ENCODE assay signal across 29 cellular contexts in the genomic region with DNA sequence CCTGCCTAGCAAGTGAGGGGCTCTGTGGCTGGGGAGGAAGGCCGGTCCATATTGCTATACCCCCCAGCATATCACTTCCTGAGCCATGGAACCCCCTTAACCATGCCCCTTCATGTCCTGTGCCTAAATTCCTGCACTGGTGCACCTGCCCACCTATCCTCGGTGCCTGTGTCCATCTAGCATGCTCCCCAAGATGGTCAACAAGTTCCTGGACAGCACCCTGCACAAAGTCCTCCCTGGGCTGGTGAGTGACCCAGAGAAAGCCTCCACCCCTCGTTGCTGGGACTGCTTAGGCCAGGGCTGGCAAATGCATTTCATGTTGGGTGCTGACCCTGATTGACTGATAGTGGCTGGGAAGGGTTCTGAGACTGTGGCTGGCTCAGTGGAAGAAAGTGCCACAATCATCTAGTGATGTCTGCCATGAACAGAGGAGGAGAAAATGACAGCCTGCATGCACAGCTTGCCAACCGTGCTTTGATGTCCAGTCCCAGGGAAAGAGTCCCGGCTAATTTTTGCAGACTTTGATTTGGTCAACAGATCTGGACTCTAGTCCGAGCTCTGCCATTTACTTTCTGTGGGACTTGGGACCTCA. TPM values are rescaled to one million over a fixed set of nuclear protein-coding genes. Genes with fewer than 3 reads are reported as not detected.
DNase-seq lines count a peak whose midpoint lies in the region; ATAC-seq, FAIRE-seq and TF ChIP-seq lines count a peak whose summit lies in the region.
"Had no signal": no experiment of that assay in that cellular context is flagged by ENCODE, and none has a peak within 500 bp of the region (broad histone marks: within the 10 kb centered on the region; RNA-seq: fewer than 3 reads in every experiment).

No MANE protein-coding gene starts in this region.

- H3K9me3 ChIP-seq in K562 (replicated peaks; ENCODE audit: control insufficient read depth, insufficient read depth, low read depth, low read length) (no peaks in the 10 kb centered on the region), neuronal stem cell (replicated peaks in 1 of 2; ENCODE audit: control insufficient read depth in 2 of 2, insufficient read depth in 1 of 2, low read depth in 1 of 2, low read length in 2 of 2) (no peaks in the 10 kb centered on the region), PC-3 (ENCODE audit: low read length) (no peaks in the 10 kb centered on the region), hepatocyte (ENCODE audit: low read depth) (no peaks in the 10 kb centered on the region)
- H3K9me3 ChIP-seq: BE2C, BLaER1 had no signal

- H3K9me2 ChIP-seq in PC-3 (replicated peaks; ENCODE audit: low read length) (no peaks in the 10 kb centered on the region), hepatocyte (replicated peaks; ENCODE audit: insufficient read depth) (no peaks in the 10 kb centered on the region)

- H3K36me3 ChIP-seq in K562 (ENCODE audit: control insufficient read depth, insufficient read depth, low read length) (no peaks in the 10 kb centered on the region), neuronal stem cell (replicated peaks in 1 of 2; ENCODE audit: control insufficient read depth in 2 of 2, insufficient read depth in 2 of 2, low read length in 2 of 2) (no peaks in the 10 kb centered on the region), PC-3 (ENCODE audit: low read depth, low read length) (no peaks in the 10 kb centered on the region), hepatocyte (replicated peaks; ENCODE audit: insufficient read depth, low read depth) (no peaks in the 10 kb centered on the region)
- H3K36me3 ChIP-seq: BE2C, BLaER1 had no signal

- no peak for TF ChIP-seq RAD21 in K562 (CRISPR knock-in tag; conservative IDR thresholded peaks at IDR 0.05 in 1 of 2, IDR thresholded peaks at IDR 0.05 in 1 of 2)

- 3% methylated on average over 6 of the region's 6 CpGs for WGBS in K562 (ENCODE audit: insufficient coverage, low coverage, missing lambda C conversion rate)
- no CpG with 5 or more reads among the region's 6 CpGs for WGBS in neuronal stem cell (ENCODE audit: extremely low coverage in 2 of 2, insufficient read length in 2 of 2, insufficient replicate concordance in 1 of 2), 2 donors
- 83% methylated on average over 6 of the region's 6 CpGs for WGBS in hepatocyte (ENCODE audit: low lambda C conversion rate, missing lambda C conversion rate)

- H3K9ac ChIP-seq in K562 (ENCODE audit: insufficient read depth in 1 of 2, low read depth in 2 of 2, low read length in 2 of 2) (no peak overlapping the region), neuronal stem cell (ENCODE audit: low read depth, low read length, poor library complexity) (no peak overlapping the region), PC-3 (ENCODE audit: low read length) (no peak overlapping the region)
- H3K9ac ChIP-seq: BLaER1 had no signal

- H3F3A ChIP-seq in PC-3 (ENCODE audit: low read length, unreplicated experiment): no peaks in the 10 kb centered on the region

- CTCF ChIA-PET in K562 (lab: Yijun Ruan, JAX; ENCODE audit: low intra/inter-chr PET ratio): no interaction called here
- CTCF ChIA-PET in PC-3 (lab: Charles Lee): no interaction called here

- no peak overlapping the region for H2AFZ ChIP-seq in K562 (ENCODE audit: low read depth, low read length)
- no peak overlapping the region for H2AFZ ChIP-seq in neuronal stem cell (ENCODE audit: low read length)
- no peak overlapping the region for H2AFZ ChIP-seq in PC-3 (ENCODE audit: low read length)
- no peak overlapping the region for H2AFZ ChIP-seq in hepatocyte

- in situ Hi-C loops in K562 (cut with MboI): no loop called here

- intact Hi-C loops in K562 (cut with micrococcal nuclease): no loop called here
- intact Hi-C loops in PC-3 (cut with micrococcal nuclease): no loop called here

- H3K4me2 ChIP-seq in K562 (ENCODE audit: insufficient read depth, low read length) (no peak overlapping the region), neuronal stem cell (ENCODE audit: insufficient read depth, low read length, poor library complexity, severe bottlenecking) (no peak overlapping the region), PC-3 (ENCODE audit: low read length) (no peak overlapping the region), hepatocyte (no peak overlapping the region)
- H3K4me2 ChIP-seq: BLaER1 had no signal

- no peak overlapping the region for H3K4me3 ChIP-seq in K562
- peak overlapping the region in 1 of 2 donors; percentile 26 for H3K4me3 ChIP-seq in neuronal stem cell (ENCODE audit: low read length in 2 of 2)
- no peak overlapping the region for H3K4me3 ChIP-seq in PC-3 (ENCODE audit: low read length)
- H3K4me3 ChIP-seq in hepatocyte: no peak overlapping the region
- H3K4me3 ChIP-seq: BLaER1, GM12878 had no signal

- H3K27ac ChIP-seq in K562 (ENCODE audit: extremely low read depth, low read depth, low read length): no peak overlapping the region
- no peak overlapping the region for H3K27ac ChIP-seq in neuronal stem cell (replicated peaks; ENCODE audit: low read length)
- no peak overlapping the region for H3K27ac ChIP-seq in PC-3 (ENCODE audit: low read length)
- H3K27ac ChIP-seq in hepatocyte: no peak overlapping the region
- H3K27ac ChIP-seq: BLaER1 had no signal

- H2BK5ac ChIP-seq in neuronal stem cell (ENCODE audit: low read length): peak overlapping the region; percentile 14

- BruUV-seq in K562 (replicated peaks; lab: Mats Ljungman, UMichigan) (no TSS peak), PC-3 (replicated peaks; lab: Mats Ljungman, UMichigan) (no TSS peak)

- no peak for TF ChIP-seq EP300 in K562 (IDR thresholded peaks at IDR 0.05; ENCODE audit: low read length)

- H2AK5ac ChIP-seq in neuronal stem cell (ENCODE audit: low read depth, low read length): no peak overlapping the region

- H4K91ac ChIP-seq in neuronal stem cell (ENCODE audit: low read depth, low read length, poor library complexity): no peak overlapping the region

- H2BK12ac ChIP-seq in neuronal stem cell (ENCODE audit: low read length): no peak overlapping the region

- H3K18ac ChIP-seq in neuronal stem cell (ENCODE audit: low read length): peak overlapping the region; percentile 16

- TF ChIP-seq POLR2A in K562 (conservative IDR thresholded peaks at IDR 0.05): no peak

- no peak overlapping the region for H3K4ac ChIP-seq in neuronal stem cell (ENCODE audit: low read length)

- H3K4me1 ChIP-seq in K562 (replicated peaks in 1 of 2; ENCODE audit: control insufficient read depth in 2 of 2, insufficient read depth in 2 of 2, low read length in 2 of 2) (peaks cover 0 to 3% of the 10 kb centered on the region in 2 experiments; a peak in 1 of 5 replicates), neuronal stem cell (ENCODE audit: control insufficient read depth in 2 of 2, insufficient read depth in 1 of 2, low read depth in 1 of 2, low read length in 2 of 2) (no peaks in the 10 kb centered on the region), PC-3 (ENCODE audit: insufficient read depth, low read length) (no peaks in the 10 kb centered on the region), hepatocyte (ENCODE audit: insufficient read depth) (no peaks in the 10 kb centered on the region)
- H3K4me1 ChIP-seq: BE2C had no signal

- no peak for FAIRE-seq in K562 (lab: Jason Lieb, UNC)
- FAIRE-seq: A204.1, GM12878, GM12892, GM18507 had no signal

- no peak for DNase-seq in K562 (ENCODE audit: extremely low read depth in 1 of 4, low spot score in 3 of 4)
- DNase-seq in neuronal stem cell (ENCODE audit: low spot score): no peak
- no peak for DNase-seq in PC-3
- no peak for DNase-seq in hepatocyte (ENCODE audit: low spot score)
- DNase-seq: 8988T; ACHN; BE2C; C1 segment of cervical spinal cord; CD4-positive, alpha-beta memory T cell; CD4-positive, CD25-positive, alpha-beta regulatory T cell; CD8-positive, alpha-beta memory T cell; COR-L47; DMS 273 treated with DMSO at 0.1 percent for 48 hours; DMS153; DMS53; DMS79; DND-41; EL; GDM1 had no signal

- peak overlapping the region; percentile 50 for H3K14ac ChIP-seq in neuronal stem cell (ENCODE audit: low read length)

- no peak overlapping the region for H4K8ac ChIP-seq in neuronal stem cell (ENCODE audit: low read depth, low read length)

- no peaks in the 10 kb centered on the region; the same call in 1 of the 2 replicates for H4K20me1 ChIP-seq in K562 (replicated peaks; ENCODE audit: control insufficient read depth, insufficient read depth, low read length)
- H4K20me1 ChIP-seq in PC-3 (ENCODE audit: low read length): no peaks in the 10 kb centered on the region
- no peaks in the 10 kb centered on the region for H4K20me1 ChIP-seq in hepatocyte (ENCODE audit: insufficient read depth, poor library complexity, severe bottlenecking)
- H4K20me1 ChIP-seq: BLaER1 had no signal

- no peaks in the 10 kb centered on the region for H3K9me1 ChIP-seq in K562 (ENCODE audit: control insufficient read depth, insufficient read depth, low read length)

- POLR2A ChIA-PET in K562 (lab: Yijun Ruan, JAX): interaction anchor here (1.1 to 1.2 kb wide), 2 partner anchors 39 to 45 kb away, joined by 3 read pairs; no protein-coding TSS in a partner anchor
- POLR2A ChIA-PET in PC-3 (lab: Charles Lee; ENCODE audit: unreplicated experiment): no interaction called here

- H3K23ac ChIP-seq in neuronal stem cell (ENCODE audit: low read depth, low read length, poor library complexity): peak overlapping the region; percentile 18

- no peak overlapping the region for H2BK120ac ChIP-seq in neuronal stem cell (ENCODE audit: low read depth, low read length)

- H3K27me3 ChIP-seq in K562 (ENCODE audit: control insufficient read depth in 2 of 2, insufficient read depth in 2 of 2, low read length in 2 of 2) (peaks cover 0 to 37% of the 10 kb centered on the region in 2 experiments; a peak in 2 of 5 replicates), neuronal stem cell (ENCODE audit: control insufficient read depth in 3 of 3, insufficient read depth in 3 of 3, low read depth in 1 of 3, low read length in 3 of 3) (peaks cover 0 to 3% (median 0%) of the 10 kb centered on the region in 3 experiments), PC-3 (ENCODE audit: low read length) (peaks cover 33% of the 10 kb centered on the region), hepatocyte (peaks cover 21% of the 10 kb centered on the region)
- H3K27me3 ChIP-seq: BE2C, BLaER1 had no signal

- ATAC-seq in K562 (no peak), PC-3 (no peak)
- ATAC-seq: GM12878 had no signal

- no peaks in the 10 kb centered on the region for H3K79me1 ChIP-seq in neuronal stem cell (ENCODE audit: low read depth, low read length)

- TF ChIP-seq CTCF in K562 (IDR thresholded peaks at IDR 0.05 in 2 of 3, conservative IDR thresholded peaks at IDR 0.05 in 1 of 3; ENCODE audit: insufficient read depth in 2 of 3, low read depth in 1 of 3, low read length in 3 of 3): no peak
- no peak for TF ChIP-seq CTCF in PC-3 (conservative IDR thresholded peaks at IDR 0.05; ENCODE audit: low read depth, low read length)
- TF ChIP-seq CTCF in hepatocyte (IDR thresholded peaks at IDR 0.05; ENCODE audit: poor library complexity): no peak

- H3K79me2 ChIP-seq in K562 (ENCODE audit: control insufficient read depth, insufficient read depth, low read length) (no peaks in the 10 kb centered on the region), PC-3 (ENCODE audit: low read length) (no peaks in the 10 kb centered on the region), hepatocyte (no peaks in the 10 kb centered on the region)

- no peak overlapping the region for H2BK15ac ChIP-seq in neuronal stem cell (ENCODE audit: low read length)

RNA-seq across cellular contexts. Expression of a gene that starts 3.5 kb away (rescaled TPM):
- total RNA-seq in K562 (2011; cell fraction: chromatin; rRNA removed; ENCODE audit: low replicate concordance): not detected in 2 replicates
- total RNA-seq in K562 (2011; cell fraction: nucleolus; rRNA removed): not detected in 2 replicates
- not detected in 2 replicates for total RNA-seq in K562 (2011; cell fraction: nucleoplasm; rRNA removed)
- total RNA-seq in K562 (2014; rRNA removed) (not detected in 2 replicates), K562 (2014; rRNA removed; fragmentation: Illumina TruSeq; extraction: Trizol) (not detected in 2 replicates), K562 (2015; rRNA removed; fragmentation: Illumina TruSeq; extraction: Trizol) (not detected in 2 replicates), K562 (2021) (not detected in 2 replicates), PC-3 (2014; rRNA removed) (not detected in 2 replicates), hepatocyte (not detected in 2 replicates)
- polyA plus RNA-seq in K562 (2011; rRNA removed) (not detected in 2 replicates), K562 (2014; fragmentation: Illumina TruSeq; extraction: Trizol) (not detected in 2 replicates), K562 (2014; fragmentation: Nextera tagmentation; extraction: Ambion mirVana) (not detected), K562 (2014; rRNA removed) (not detected in 2 replicates), hepatocyte (not detected in 2 replicates)
- not detected in 2 replicates for polyA plus RNA-seq in K562 (2011; cell fraction: cytosol; rRNA removed)
- not detected in 2 replicates for polyA plus RNA-seq in K562 (2011; cell fraction: nucleus; rRNA removed)
- polyA plus RNA-seq in K562 (2012): not detected in 2 replicates
- polyA minus RNA-seq in K562 (2011; rRNA and poly(A)+ RNA removed): not detected in 2 replicates
- not detected in 2 replicates for polyA minus RNA-seq in K562 (2011; cell fraction: cytosol; rRNA and poly(A)+ RNA removed)
- not detected in 2 replicates for polyA minus RNA-seq in K562 (2011; cell fraction: nucleus; rRNA and poly(A)+ RNA removed)
- not detected for polyA plus RNA-seq in neuronal stem cell (2013, experiment 1 of 2)
- polyA plus RNA-seq in neuronal stem cell (2013, experiment 2 of 2): not detected
- total RNA-seq: A673; CD4-positive, alpha-beta memory T cell; CD4-positive, CD25-positive, alpha-beta regulatory T cell; CD8-positive, alpha-beta memory T cell; Daoy; G401; GM12878 had no signal
- polyA plus RNA-seq: AG04450; CD14-positive monocyte; CD4-positive, alpha-beta memory T cell; CD4-positive, CD25-positive, alpha-beta regulatory T cell; CD8-positive, alpha-beta memory T cell; GM12878 had no signal

RNA-seq across cellular contexts. Expression of a gene that starts 18.7 kb away (rescaled TPM):
- total RNA-seq in K562 (2011; cell fraction: chromatin; rRNA removed; ENCODE audit: low replicate concordance): not detected in 2 replicates
- not detected in 2 replicates for total RNA-seq in K562 (2011; cell fraction: nucleolus; rRNA removed)
- not detected in 2 replicates for total RNA-seq in K562 (2011; cell fraction: nucleoplasm; rRNA removed)
- total RNA-seq in K562 (2014; rRNA removed) (not detected in 2 replicates), K562 (2014; rRNA removed; fragmentation: Illumina TruSeq; extraction: Trizol) (not detected in 2 replicates), K562 (2015; rRNA removed; fragmentation: Illumina TruSeq; extraction: Trizol) (not detected in 2 replicates), K562 (2021) (not detected in 2 replicates), PC-3 (2014; rRNA removed) (not detected in 2 replicates), hepatocyte (not detected in 2 replicates)
- polyA plus RNA-seq in K562 (2011; rRNA removed) (not detected in 2 replicates), K562 (2014; fragmentation: Illumina TruSeq; extraction: Trizol) (not detected in 2 replicates), K562 (2014; fragmentation: Nextera tagmentation; extraction: Ambion mirVana) (not detected), K562 (2014; rRNA removed) (not detected in 2 replicates), hepatocyte (not detected in 2 replicates)
- not detected in 2 replicates for polyA plus RNA-seq in K562 (2011; cell fraction: cytosol; rRNA removed)
- not detected in 2 replicates for polyA plus RNA-seq in K562 (2011; cell fraction: nucleus; rRNA removed)
- not detected in 2 replicates for polyA plus RNA-seq in K562 (2012)
- not detected in 2 replicates for polyA minus RNA-seq in K562 (2011; rRNA and poly(A)+ RNA removed)
- polyA minus RNA-seq in K562 (2011; cell fraction: cytosol; rRNA and poly(A)+ RNA removed): not detected in 2 replicates
- polyA minus RNA-seq in K562 (2011; cell fraction: nucleus; rRNA and poly(A)+ RNA removed): not detected in 2 replicates
- polyA plus RNA-seq in neuronal stem cell (2013, experiment 1 of 2): not detected
- not detected for polyA plus RNA-seq in neuronal stem cell (2013, experiment 2 of 2)
- total RNA-seq: A673; CD4-positive, alpha-beta memory T cell; CD4-positive, CD25-positive, alpha-beta regulatory T cell; CD8-positive, alpha-beta memory T cell; Daoy; G401; GM12878 had no signal
- polyA plus RNA-seq: AG04450; CD14-positive monocyte; CD4-positive, alpha-beta memory T cell; CD4-positive, CD25-positive, alpha-beta regulatory T cell; CD8-positive, alpha-beta memory T cell; GM12878 had no signal

RNA-seq across cellular contexts. Expression of a gene that starts 27.5 kb away (rescaled TPM):
- total RNA-seq in K562 (2011; cell fraction: chromatin; rRNA removed; ENCODE audit: low replicate concordance): not detected in 2 replicates
- total RNA-seq in K562 (2011; cell fraction: nucleolus; rRNA removed): not detected in 2 replicates
- not detected in 2 replicates for total RNA-seq in K562 (2011; cell fraction: nucleoplasm; rRNA removed)
- total RNA-seq in K562 (2014; rRNA removed): not detected in 2 replicates
- not detected in 2 replicates for total RNA-seq in K562 (2014; rRNA removed; fragmentation: Illumina TruSeq; extraction: Trizol)
- not detected in 2 replicates for total RNA-seq in K562 (2015; rRNA removed; fragmentation: Illumina TruSeq; extraction: Trizol)
- 0.11 TPM in 1 of 2 replicates, not detected in the other for total RNA-seq in K562 (2021)
- polyA plus RNA-seq in K562 (2011; rRNA removed): not detected in 2 replicates
- polyA plus RNA-seq in K562 (2011; cell fraction: cytosol; rRNA removed): not detected in 2 replicates
- polyA plus RNA-seq in K562 (2011; cell fraction: nucleus; rRNA removed): not detected in 2 replicates
- not detected in 2 replicates for polyA plus RNA-seq in K562 (2012)
- polyA plus RNA-seq in K562 (2014; fragmentation: Illumina TruSeq; extraction: Trizol): not detected in 2 replicates
- polyA plus RNA-seq in K562 (2014; fragmentation: Nextera tagmentation; extraction: Ambion mirVana): not detected
- not detected in 2 replicates for polyA plus RNA-seq in K562 (2014; rRNA removed)
- not detected in 2 replicates for polyA minus RNA-seq in K562 (2011; rRNA and poly(A)+ RNA removed)
- 1.1 TPM in 1 of 2 replicates, not detected in the other for polyA minus RNA-seq in K562 (2011; cell fraction: cytosol; rRNA and poly(A)+ RNA removed)
- polyA minus RNA-seq in K562 (2011; cell fraction: nucleus; rRNA and poly(A)+ RNA removed): not detected in 2 replicates
- polyA plus RNA-seq in neuronal stem cell (2013, experiment 1 of 2): not detected
- 0.03 TPM for polyA plus RNA-seq in neuronal stem cell (2013, experiment 2 of 2)
- total RNA-seq in PC-3 (2014; rRNA removed): not detected in 2 replicates
- 0.52 and 0.70 TPM in 2 replicates for total RNA-seq in hepatocyte
- 0.30 and 1.0 TPM in 2 replicates for polyA plus RNA-seq in hepatocyte
- total RNA-seq: A673; CD4-positive, alpha-beta memory T cell; CD4-positive, CD25-positive, alpha-beta regulatory T cell; CD8-positive, alpha-beta memory T cell; Daoy; G401; GM12878 had no signal
- polyA plus RNA-seq: AG04450; CD14-positive monocyte; CD4-positive, alpha-beta memory T cell; CD4-positive, CD25-positive, alpha-beta regulatory T cell; CD8-positive, alpha-beta memory T cell; GM12878 had no signal

RNA-seq across cellular contexts. Expression of a gene that starts 30.8 kb away (rescaled TPM):
- not detected in 2 replicates for total RNA-seq in K562 (2011; cell fraction: chromatin; rRNA removed; ENCODE audit: low replicate concordance)
- not detected in 2 replicates for total RNA-seq in K562 (2011; cell fraction: nucleolus; rRNA removed)
- total RNA-seq in K562 (2011; cell fraction: nucleoplasm; rRNA removed): not detected in 2 replicates
- total RNA-seq in K562 (2014; rRNA removed): not detected in 2 replicates
- not detected in 2 replicates for total RNA-seq in K562 (2014; rRNA removed; fragmentation: Illumina TruSeq; extraction: Trizol)
- total RNA-seq in K562 (2015; rRNA removed; fragmentation: Illumina TruSeq; extraction: Trizol): not detected in 2 replicates
- total RNA-seq in K562 (2021): not detected in 2 replicates
- not detected in 2 replicates for polyA plus RNA-seq in K562 (2011; rRNA removed)
- not detected in 2 replicates for polyA plus RNA-seq in K562 (2011; cell fraction: cytosol; rRNA removed)
- not detected in 2 replicates for polyA plus RNA-seq in K562 (2011; cell fraction: nucleus; rRNA removed)
- not detected in 2 replicates for polyA plus RNA-seq in K562 (2012)
- polyA plus RNA-seq in K562 (2014; fragmentation: Illumina TruSeq; extraction: Trizol): not detected in 2 replicates
- not detected for polyA plus RNA-seq in K562 (2014; fragmentation: Nextera tagmentation; extraction: Ambion mirVana)
- not detected in 2 replicates for polyA plus RNA-seq in K562 (2014; rRNA removed)
- not detected in 2 replicates for polyA minus RNA-seq in K562 (2011; rRNA and poly(A)+ RNA removed)
- polyA minus RNA-seq in K562 (2011; cell fraction: cytosol; rRNA and poly(A)+ RNA removed): not detected in 2 replicates
- not detected in 2 replicates for polyA minus RNA-seq in K562 (2011; cell fraction: nucleus; rRNA and poly(A)+ RNA removed)
- not detected for polyA plus RNA-seq in neuronal stem cell (2013, experiment 1 of 2)
- not detected for polyA plus RNA-seq in neuronal stem cell (2013, experiment 2 of 2)
- not detected in 2 replicates for total RNA-seq in PC-3 (2014; rRNA removed)
- total RNA-seq in hepatocyte: not detected in 2 replicates
- polyA plus RNA-seq in hepatocyte: not detected in 2 replicates
- total RNA-seq: A673; CD4-positive, alpha-beta memory T cell; CD4-positive, CD25-positive, alpha-beta regulatory T cell; CD8-positive, alpha-beta memory T cell; Daoy; G401; GM12878 had no signal
- polyA plus RNA-seq: AG04450; CD14-positive monocyte; CD4-positive, alpha-beta memory T cell; CD4-positive, CD25-positive, alpha-beta regulatory T cell; CD8-positive, alpha-beta memory T cell; GM12878 had no signal

RNA-seq across cellular contexts. Expression of a gene that starts 44.4 kb away (rescaled TPM):
- not detected in 2 replicates for total RNA-seq in K562 (2011; cell fraction: chromatin; rRNA removed; ENCODE audit: low replicate concordance)
- total RNA-seq in K562 (2011; cell fraction: nucleolus; rRNA removed): not detected in 2 replicates
- not detected in 2 replicates for total RNA-seq in K562 (2011; cell fraction: nucleoplasm; rRNA removed)
- total RNA-seq in K562 (2014; rRNA removed) (not detected in 2 replicates), K562 (2014; rRNA removed; fragmentation: Illumina TruSeq; extraction: Trizol) (not detected in 2 replicates), K562 (2015; rRNA removed; fragmentation: Illumina TruSeq; extraction: Trizol) (not detected in 2 replicates), K562 (2021) (not detected in 2 replicates), PC-3 (2014; rRNA removed) (not detected in 2 replicates), hepatocyte (not detected in 2 replicates)
- polyA plus RNA-seq in K562 (2011; rRNA removed) (not detected in 2 replicates), K562 (2014; fragmentation: Illumina TruSeq; extraction: Trizol) (not detected in 2 replicates), K562 (2014; fragmentation: Nextera tagmentation; extraction: Ambion mirVana) (not detected), K562 (2014; rRNA removed) (not detected in 2 replicates), hepatocyte (not detected in 2 replicates)
- not detected in 2 replicates for polyA plus RNA-seq in K562 (2011; cell fraction: cytosol; rRNA removed)
- polyA plus RNA-seq in K562 (2011; cell fraction: nucleus; rRNA removed): not detected in 2 replicates
- polyA plus RNA-seq in K562 (2012): not detected in 2 replicates
- polyA minus RNA-seq in K562 (2011; rRNA and poly(A)+ RNA removed): not detected in 2 replicates
- polyA minus RNA-seq in K562 (2011; cell fraction: cytosol; rRNA and poly(A)+ RNA removed): not detected in 2 replicates
- not detected in 2 replicates for polyA minus RNA-seq in K562 (2011; cell fraction: nucleus; rRNA and poly(A)+ RNA removed)
- not detected for polyA plus RNA-seq in neuronal stem cell (2013, experiment 1 of 2)
- polyA plus RNA-seq in neuronal stem cell (2013, experiment 2 of 2): not detected
- total RNA-seq: A673; CD4-positive, alpha-beta memory T cell; CD4-positive, CD25-positive, alpha-beta regulatory T cell; CD8-positive, alpha-beta memory T cell; Daoy; G401; GM12878 had no signal
- polyA plus RNA-seq: AG04450; CD14-positive monocyte; CD4-positive, alpha-beta memory T cell; CD4-positive, CD25-positive, alpha-beta regulatory T cell; CD8-positive, alpha-beta memory T cell had no signal
